Comparison of ENCODE assay signal across 18 cellular contexts in the genomic region with DNA sequence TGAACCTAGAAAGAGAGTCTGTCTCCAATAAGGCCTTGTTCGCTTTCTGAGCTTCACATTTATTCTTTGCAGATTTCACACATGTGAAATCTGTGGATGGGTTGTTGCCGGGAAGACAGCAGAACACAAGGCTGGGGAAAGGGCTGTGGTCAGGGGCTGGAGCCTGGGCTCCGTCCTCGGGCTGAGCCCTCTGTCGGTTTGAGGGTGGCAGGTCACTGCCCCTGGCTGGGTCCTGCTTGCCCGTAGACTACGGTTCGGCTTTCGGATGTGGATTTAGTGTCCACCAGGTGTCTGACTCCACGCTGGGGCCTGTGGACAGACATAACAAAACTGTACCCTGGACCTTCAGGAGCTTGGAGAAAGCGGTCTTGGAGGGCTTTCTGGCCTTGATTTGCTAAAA.
DNase-seq lines count a peak whose midpoint lies in the region; ATAC-seq and TF ChIP-seq lines count a peak whose summit lies in the region.
"Had no signal": no experiment of that assay in that cellular context is flagged by ENCODE, and none has a peak within 500 bp of the region (broad histone marks: within the 10 kb centered on the region; RNA-seq: fewer than 3 reads in every experiment).

No MANE protein-coding gene starts in this region.

- H3K9ac ChIP-seq in endodermal cell (ENCODE audit: extremely low read depth, low read length, poor library complexity, severe bottlenecking) (no peak overlapping the region), neuronal stem cell (ENCODE audit: low read depth, low read length, poor library complexity) (no peak overlapping the region), PC-3 (ENCODE audit: low read length) (no peak overlapping the region)
- H3K9ac ChIP-seq: BLaER1, GM23248 had no signal

- H3K9me3 Mint-ChIP-seq in GM23338 (no peaks in the 10 kb centered on the region), endodermal cell (no peaks in the 10 kb centered on the region), nephron (no peaks in the 10 kb centered on the region)
- H3K9me3 Mint-ChIP-seq: CD8-positive, alpha-beta T cell; H9; HFFc6 had no signal

- peak overlapping the region; percentile 45 for H3K18ac ChIP-seq in neuronal stem cell (ENCODE audit: low read length)

- no peaks in the 10 kb centered on the region for H3K36me3 Mint-ChIP-seq in GM23338 (ENCODE audit: low read depth)
- H3K36me3 Mint-ChIP-seq in endodermal cell (ENCODE audit: low read depth), result no peaks in the 10 kb centered on the region
- H3K36me3 Mint-ChIP-seq in nephron (ENCODE audit: low read depth), result no peaks in the 10 kb centered on the region
- H3K36me3 Mint-ChIP-seq: CD4-positive, CD25-positive, alpha-beta regulatory T cell; CD8-positive, alpha-beta T cell had no signal

- POLR2A ChIA-PET in PC-3 (lab: Charles Lee; ENCODE audit: unreplicated experiment), result no interaction called here

- H3K9me2 ChIP-seq in GM23338 (ENCODE audit: insufficient read depth), result no peaks in the 10 kb centered on the region
- H3K9me2 ChIP-seq in PC-3 (replicated peaks; ENCODE audit: low read length), result no peaks in the 10 kb centered on the region

- CTCF ChIA-PET in PC-3 (lab: Charles Lee), result no interaction called here

- H3K4me1 ChIP-seq in GM23338 (ENCODE audit: insufficient read depth) (no peaks in the 10 kb centered on the region), endodermal cell (ENCODE audit: control insufficient read depth, insufficient read depth, low read length) (peaks cover 8% of the 10 kb centered on the region), neuronal stem cell (ENCODE audit: control insufficient read depth in 2 of 2, insufficient read depth in 1 of 2, low read depth in 1 of 2, low read length in 2 of 2) (peaks cover 0 to 8% of the 10 kb centered on the region in 2 donors), PC-3 (ENCODE audit: insufficient read depth, low read length) (no peaks in the 10 kb centered on the region)
- H3K4me1 ChIP-seq: BLaER1, Caco-2 had no signal

- no peak overlapping the region for H2BK12ac ChIP-seq in neuronal stem cell (ENCODE audit: low read length)

- H3F3A ChIP-seq in GM23338 (replicated peaks; ENCODE audit: low read depth), result no peaks in the 10 kb centered on the region
- H3F3A ChIP-seq in PC-3 (ENCODE audit: low read length, unreplicated experiment), result no peaks in the 10 kb centered on the region

- H3K27me3 Mint-ChIP-seq in GM23338 (ENCODE audit: insufficient read depth, low read depth, poor library complexity) (peaks cover 7% of the 10 kb centered on the region), endodermal cell (ENCODE audit: insufficient read depth) (peaks cover 16% of the 10 kb centered on the region), nephron (ENCODE audit: low read depth) (peaks cover 35% of the 10 kb centered on the region)

- H3K27ac ChIP-seq in GM23338 (ENCODE audit: low read depth), result no peak overlapping the region
- no peak overlapping the region for H3K27ac ChIP-seq in endodermal cell (ENCODE audit: low read depth, low read length)
- no peak overlapping the region for H3K27ac ChIP-seq in neuronal stem cell (replicated peaks; ENCODE audit: low read length)
- no peak overlapping the region for H3K27ac ChIP-seq in PC-3 (ENCODE audit: low read length)
- H3K27ac ChIP-seq: 22Rv1, BLaER1, C4-2B, GM23248 had no signal

- H3K27ac Mint-ChIP-seq in GM23338, result no peak overlapping the region
- no peak overlapping the region for H3K27ac Mint-ChIP-seq in endodermal cell
- H3K27ac Mint-ChIP-seq in nephron, result peak overlapping the region in 2 of 3 experiments; percentile 20 to 74
- H3K27ac Mint-ChIP-seq: B cell; CD4-positive, CD25-positive, alpha-beta regulatory T cell; CD8-positive, alpha-beta T cell; H9; HFFc6 had no signal

- H3K36me3 ChIP-seq in GM23338 (ENCODE audit: insufficient read depth) (no peaks in the 10 kb centered on the region), endodermal cell (ENCODE audit: control insufficient read depth, insufficient read depth, low read length) (no peaks in the 10 kb centered on the region), neuronal stem cell (replicated peaks in 1 of 2; ENCODE audit: control insufficient read depth in 2 of 2, insufficient read depth in 2 of 2, low read length in 2 of 2) (no peaks in the 10 kb centered on the region), PC-3 (ENCODE audit: low read depth, low read length) (no peaks in the 10 kb centered on the region)
- H3K36me3 ChIP-seq: BLaER1 had no signal

- no peak overlapping the region for H4K8ac ChIP-seq in neuronal stem cell (ENCODE audit: low read depth, low read length)

- H3K79me1 ChIP-seq in neuronal stem cell (ENCODE audit: low read depth, low read length), result no peaks in the 10 kb centered on the region

- H2AFZ ChIP-seq in GM23338 (peak overlapping the region; percentile 69; the same call in 1 of the 2 replicates), neuronal stem cell (ENCODE audit: low read length) (no peak overlapping the region), PC-3 (ENCODE audit: low read length) (no peak overlapping the region)
- H2AFZ ChIP-seq: GM23248 had no signal

- H4K20me1 ChIP-seq in GM23338 (replicated peaks; ENCODE audit: insufficient read depth) (no peaks in the 10 kb centered on the region), PC-3 (ENCODE audit: low read length) (no peaks in the 10 kb centered on the region)
- H4K20me1 ChIP-seq: BLaER1 had no signal

- no peak overlapping the region for H3K14ac ChIP-seq in neuronal stem cell (ENCODE audit: low read length)

- H4K91ac ChIP-seq in neuronal stem cell (ENCODE audit: low read depth, low read length, poor library complexity), result no peak overlapping the region

- H2AK5ac ChIP-seq in neuronal stem cell (ENCODE audit: low read depth, low read length), result no peak overlapping the region

- H3K9me3 ChIP-seq in endodermal cell (ENCODE audit: control insufficient read depth, low read length), result no peaks in the 10 kb centered on the region
- no peaks in the 10 kb centered on the region for H3K9me3 ChIP-seq in neuronal stem cell (replicated peaks in 1 of 2; ENCODE audit: control insufficient read depth in 2 of 2, insufficient read depth in 1 of 2, low read depth in 1 of 2, low read length in 2 of 2)
- H3K9me3 ChIP-seq in PC-3 (ENCODE audit: low read length), result no peaks in the 10 kb centered on the region
- H3K9me3 ChIP-seq: BLaER1, Caco-2 had no signal

- no peak for DNase-seq in GM23338 (ENCODE audit: low spot score)
- DNase-seq in endodermal cell, result peak; percentile 35
- no peak for DNase-seq in neuronal stem cell (ENCODE audit: low spot score)
- DNase-seq in stimulated activated naive CD8-positive, alpha-beta T cell treated with anti-CD3 and anti-CD28 coated beads, Interleukin-15, Interleukin-2, amounts not matched to agents 100 U/mL and 50 U/mL, for 24 hours, result no peak
- no peak for DNase-seq in PC-3
- DNase-seq: CD8-positive, alpha-beta T cell; DMS153; GM23248; HFFc6 had no signal

- H2BK120ac ChIP-seq in neuronal stem cell (ENCODE audit: low read depth, low read length), result no peak overlapping the region

- TF ChIP-seq CTCF in GM23338 (conservative IDR thresholded peaks at IDR 0.05; ENCODE audit: low read depth in 2 of 2) (no peak), endodermal cell (conservative IDR thresholded peaks at IDR 0.05) (no peak), nephron (IDR thresholded peaks at IDR 0.05; ENCODE audit: unreplicated experiment in 3 of 3) (no peak), PC-3 (conservative IDR thresholded peaks at IDR 0.05; ENCODE audit: low read depth, low read length) (no peak)

- no peak overlapping the region for H3K4ac ChIP-seq in neuronal stem cell (ENCODE audit: low read length)

- H2BK15ac ChIP-seq in neuronal stem cell (ENCODE audit: low read length), result no peak overlapping the region

- intact Hi-C loops in PC-3 (cut with micrococcal nuclease), result no loop called here

- no peaks in the 10 kb centered on the region for H3K4me1 Mint-ChIP-seq in GM23338
- peaks cover 18% of the 10 kb centered on the region for H3K4me1 Mint-ChIP-seq in endodermal cell
- peaks cover under 1% of the 10 kb centered on the region for H3K4me1 Mint-ChIP-seq in nephron
- H3K4me1 Mint-ChIP-seq: B cell; CD4-positive, CD25-positive, alpha-beta regulatory T cell had no signal

- H3K27me3 ChIP-seq in GM23338 (ENCODE audit: insufficient read depth), result 0 out of 2 replicates have a peak, but pooled peaks cover 2% of the 10 kb centered on the region
- H3K27me3 ChIP-seq in endodermal cell (ENCODE audit: control insufficient read depth, insufficient read depth, low read length, poor library complexity, severe bottlenecking), result peaks cover 9% of the 10 kb centered on the region
- H3K27me3 ChIP-seq in neuronal stem cell (ENCODE audit: control insufficient read depth in 3 of 3, insufficient read depth in 3 of 3, low read depth in 1 of 3, low read length in 3 of 3), result no peaks in the 10 kb centered on the region
- H3K27me3 ChIP-seq in PC-3 (ENCODE audit: low read length), result peaks cover 19% of the 10 kb centered on the region
- H3K27me3 ChIP-seq: BLaER1 had no signal

- H2BK5ac ChIP-seq in neuronal stem cell (ENCODE audit: low read length), result no peak overlapping the region

- H3K4me3 ChIP-seq in GM23338, result no peak overlapping the region
- no peak overlapping the region for H3K4me3 ChIP-seq in endodermal cell (ENCODE audit: low read length)
- no peak overlapping the region for H3K4me3 ChIP-seq in neuronal stem cell (ENCODE audit: low read length in 2 of 2)
- no peak overlapping the region for H3K4me3 ChIP-seq in PC-3 (ENCODE audit: low read length)
- H3K4me3 ChIP-seq: BLaER1, GM23248 had no signal

- H3K4me2 ChIP-seq in GM23338 (no peak overlapping the region), neuronal stem cell (ENCODE audit: insufficient read depth, low read length, poor library complexity, severe bottlenecking) (no peak overlapping the region), PC-3 (ENCODE audit: low read length) (no peak overlapping the region)
- H3K4me2 ChIP-seq: BLaER1 had no signal

- H3K4me3 Mint-ChIP-seq in GM23338, result no peak overlapping the region
- no peak overlapping the region for H3K4me3 Mint-ChIP-seq in endodermal cell
- H3K4me3 Mint-ChIP-seq in nephron, result no peak overlapping the region
- H3K4me3 Mint-ChIP-seq: B cell; CD4-positive, CD25-positive, alpha-beta regulatory T cell; CD8-positive, alpha-beta T cell; H9; HFFc6 had no signal

- 95 to 96% methylated on average over 9 to 11 of the region's 11 CpGs for WGBS in endodermal cell (ENCODE audit: insufficient coverage in 1 of 2, insufficient read length in 1 of 2), 2 experiments
- WGBS in neuronal stem cell (ENCODE audit: extremely low coverage in 2 of 2, insufficient read length in 2 of 2, insufficient replicate concordance in 1 of 2), 2 donors, result no CpG with 5 or more reads among the region's 11 CpGs

- no peaks in the 10 kb centered on the region for H3K79me2 ChIP-seq in GM23338 (replicated peaks; ENCODE audit: insufficient read depth)
- no peaks in the 10 kb centered on the region for H3K79me2 ChIP-seq in PC-3 (ENCODE audit: low read length)

- no TSS peak for BruUV-seq in PC-3 (replicated peaks; lab: Mats Ljungman, UMichigan)

- H3K23ac ChIP-seq in neuronal stem cell (ENCODE audit: low read depth, low read length, poor library complexity), result no peak overlapping the region

- ATAC-seq in GM23338 (no peak), GM21367 (IDR thresholded peaks at IDR 0.05; ENCODE audit: unreplicated experiment) (no peak), PC-3 (no peak)
- ATAC-seq in stimulated activated naive CD8-positive, alpha-beta T cell treated with anti-CD3 and anti-CD28 coated beads, Interleukin-15, Interleukin-2, amounts not matched to agents 100 U/mL and 50 U/mL, for 24 hours, result no peak
- ATAC-seq: CD8-positive, alpha-beta T cell had no signal

TF ChIP-seq in GM23338, 12 proteins besides CTCF, POLR2A, EP300 and RAD21 (continues in another document):
- no peak for TF ChIP-seq ZNF331 (CRISPR knock-in tag; IDR thresholded peaks at IDR 0.05; ENCODE audit: low read depth)

Comparison
In these comparisons a context has a peak if more than half of its experiments do, and no peak if none do; other contexts are left out.
1. H3K27ac Mint-ChIP-seq: peak in nephron (2 of 3); none in GM23338 (single experiment) and endodermal cell (single experiment).